Comparison of ENCODE assay signal across 25 cellular contexts in the genomic region with DNA sequence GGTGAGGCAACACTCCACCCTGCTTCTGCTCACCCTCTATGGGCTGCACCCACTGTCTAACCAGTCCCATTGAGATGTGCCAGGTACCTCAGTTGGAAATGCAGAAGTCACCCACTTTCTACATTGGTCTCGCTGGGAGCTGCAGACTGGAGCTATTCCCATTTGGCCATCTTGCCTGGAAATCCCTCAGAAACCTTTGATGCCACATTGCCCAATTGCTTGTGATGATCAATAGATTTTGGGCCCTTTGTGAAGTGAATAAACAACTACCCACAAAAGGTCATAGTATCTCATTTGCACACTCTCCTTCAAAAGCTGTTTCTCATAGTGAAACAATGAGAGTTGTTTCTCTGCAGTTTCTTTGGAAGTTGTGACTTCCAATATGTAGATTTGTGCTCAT.
DNase-seq lines count a peak whose midpoint lies in the region; ATAC-seq, FAIRE-seq and TF ChIP-seq lines count a peak whose summit lies in the region.
"Had no signal": no experiment of that assay in that cellular context is flagged by ENCODE, and none has a peak within 500 bp of the region (broad histone marks: within the 10 kb centered on the region; RNA-seq: fewer than 3 reads in every experiment).

No MANE protein-coding gene starts in this region.

- H3K4ac ChIP-seq in neuronal stem cell (ENCODE audit: low read length): no peak overlapping the region

- H4K20me1 ChIP-seq in GM12878 (ENCODE audit: control insufficient read depth, insufficient read depth): no peaks in the 10 kb centered on the region
- H4K20me1 ChIP-seq: BLaER1 had no signal

- no peak overlapping the region for H2BK12ac ChIP-seq in neuronal stem cell (ENCODE audit: low read length)

- H3K4me1 ChIP-seq in GM12878 (ENCODE audit: control insufficient read depth, insufficient read depth, low read length): no peaks in the 10 kb centered on the region
- H3K4me1 ChIP-seq in neuronal stem cell (ENCODE audit: control insufficient read depth in 2 of 2, insufficient read depth in 1 of 2, low read depth in 1 of 2, low read length in 2 of 2): peaks cover 2 to 4% of the 10 kb centered on the region in 2 donors
- H3K4me1 ChIP-seq: BE2C, BLaER1 had no signal

- no peak overlapping the region for H3K27ac ChIP-seq in GM12878 (ENCODE audit: control insufficient read depth, insufficient read depth)
- H3K27ac ChIP-seq in neuronal stem cell (replicated peaks; ENCODE audit: low read length): no peak overlapping the region
- H3K27ac ChIP-seq: BLaER1 had no signal

- no peaks in the 10 kb centered on the region for H3K27me3 ChIP-seq in GM12878 (replicated peaks in 1 of 2; ENCODE audit: control insufficient read depth in 2 of 2, insufficient read depth in 2 of 2, low read length in 1 of 2)
- H3K27me3 ChIP-seq in neuronal stem cell (ENCODE audit: control insufficient read depth in 3 of 3, insufficient read depth in 3 of 3, low read depth in 1 of 3, low read length in 3 of 3): no peaks in the 10 kb centered on the region
- H3K27me3 ChIP-seq: BE2C, BLaER1 had no signal

- RAD21 ChIA-PET in GM12878 (lab: Charles Lee; ENCODE audit: unreplicated experiment): interaction anchor here (1.0 kb wide), 1 partner anchor 37 kb away, joined by 3 read pairs; no protein-coding TSS in a partner anchor

- peak overlapping the region; percentile 57 for H3K18ac ChIP-seq in neuronal stem cell (ENCODE audit: low read length)

- no peak overlapping the region for H3K4me3 ChIP-seq in GM12878
- no peak overlapping the region for H3K4me3 ChIP-seq in neuronal stem cell (ENCODE audit: low read length in 2 of 2)
- H3K4me3 ChIP-seq: BLaER1 had no signal

- no peaks in the 10 kb centered on the region for H3K79me1 ChIP-seq in neuronal stem cell (ENCODE audit: low read depth, low read length)

- H2BK5ac ChIP-seq in neuronal stem cell (ENCODE audit: low read length): no peak overlapping the region

- CTCF ChIA-PET in GM12878 (lab: Yijun Ruan, JAX): interaction anchor here (0.7 kb wide), 1 partner anchor 1837 kb away, joined by 3 read pairs; no protein-coding TSS in a partner anchor

- H4K8ac ChIP-seq in neuronal stem cell (ENCODE audit: low read depth, low read length): no peak overlapping the region

- 0% methylated on average over 1 of the region's 1 CpG for WGBS in GM12878 (ENCODE audit: insufficient coverage, insufficient replicate concordance, low lambda C conversion rate, missing lambda C conversion rate)
- no CpG with 5 or more reads among the region's 1 CpG for WGBS in neuronal stem cell (ENCODE audit: extremely low coverage in 2 of 2, insufficient read length in 2 of 2, insufficient replicate concordance in 1 of 2), 2 donors

- H2BK15ac ChIP-seq in neuronal stem cell (ENCODE audit: low read length): no peak overlapping the region

- H3K9ac ChIP-seq in GM12878 (ENCODE audit: control insufficient read depth, insufficient read depth, low read length) (no peak overlapping the region), neuronal stem cell (ENCODE audit: low read depth, low read length, poor library complexity) (no peak overlapping the region)
- H3K9ac ChIP-seq: BLaER1 had no signal

- TF ChIP-seq EP300 in GM12878 (IDR thresholded peaks at IDR 0.05; ENCODE audit: borderline replicate concordance in 1 of 2, control insufficient read depth in 1 of 2, low read depth in 2 of 2, low read length in 2 of 2): no peak

- no peak for TF ChIP-seq RAD21 in GM12878 (IDR thresholded peaks at IDR 0.05; ENCODE audit: insufficient read depth, low read depth, low read length)

- H3K9me3 ChIP-seq in GM12878 (replicated peaks; ENCODE audit: control insufficient read depth, insufficient read depth, low read length): no peaks in the 10 kb centered on the region; the same call in 2 of the 3 replicates
- H3K9me3 ChIP-seq in neuronal stem cell (replicated peaks in 1 of 2; ENCODE audit: control insufficient read depth in 2 of 2, insufficient read depth in 1 of 2, low read depth in 1 of 2, low read length in 2 of 2): no peaks in the 10 kb centered on the region
- H3K9me3 ChIP-seq: BE2C had no signal

- H3K36me3 ChIP-seq in GM12878 (ENCODE audit: control insufficient read depth in 2 of 2, insufficient read depth in 2 of 2, low read length in 1 of 2): no peaks in the 10 kb centered on the region
- H3K36me3 ChIP-seq in neuronal stem cell (replicated peaks in 1 of 2; ENCODE audit: control insufficient read depth in 2 of 2, insufficient read depth in 2 of 2, low read length in 2 of 2): no peaks in the 10 kb centered on the region
- H3K36me3 ChIP-seq: BE2C, BLaER1 had no signal

- in situ Hi-C loops in GM12878 (cut with MboI): no loop called here

- no peaks in the 10 kb centered on the region for H3K79me2 ChIP-seq in GM12878 (ENCODE audit: control insufficient read depth, insufficient read depth, low read length)

- no peak overlapping the region for H3K23ac ChIP-seq in neuronal stem cell (ENCODE audit: low read depth, low read length, poor library complexity)

- DNase-seq in GM12878 (ENCODE audit: low read depth, low spot score): no peak
- DNase-seq in left lobe of liver (ENCODE audit: low spot score): peak; percentile 62
- DNase-seq in neuronal stem cell (ENCODE audit: low spot score): no peak
- DNase-seq in NCI-H345 treated with DMSO at 0.1 percent for 48 hours (lab: John Stamatoyannopoulos, UW; ENCODE audit: unreplicated experiment): no peak
- DNase-seq: 8988T; ACHN; BE2C; C1 segment of cervical spinal cord; CD4-positive, alpha-beta memory T cell; CD4-positive, CD25-positive, alpha-beta regulatory T cell; CD8-positive, alpha-beta memory T cell; COR-L47; DMS 273 treated with DMSO at 0.1 percent for 48 hours; DMS153; DMS53; DMS79; DND-41; EL; GDM1 had no signal

- BruUV-seq in GM12878 (replicated peaks; lab: Mats Ljungman, UMichigan): no TSS peak

- H4K91ac ChIP-seq in neuronal stem cell (ENCODE audit: low read depth, low read length, poor library complexity): no peak overlapping the region

- no peak for TF ChIP-seq POLR2A in GM12878 (IDR thresholded peaks at IDR 0.05; ENCODE audit: low read depth, low read length)

- H3K14ac ChIP-seq in neuronal stem cell (ENCODE audit: low read length): no peak overlapping the region

- no peak for FAIRE-seq in GM12878 (lab: Jason Lieb, UNC)
- FAIRE-seq: A204.1, GM12891, GM18507, GM19239 had no signal

- intact Hi-C loops in GM12878 (cut with micrococcal nuclease; ENCODE audit: unreplicated experiment): no loop called here

- H3K4me2 ChIP-seq in GM12878 (ENCODE audit: control insufficient read depth, insufficient read depth) (no peak overlapping the region), neuronal stem cell (ENCODE audit: insufficient read depth, low read length, poor library complexity, severe bottlenecking) (no peak overlapping the region)
- H3K4me2 ChIP-seq: BLaER1 had no signal

- no peak for ATAC-seq in GM12878
- peak; percentile 96 for ATAC-seq in left lobe of liver
- no peak for ATAC-seq in GM18498 (IDR thresholded peaks at IDR 0.05; ENCODE audit: unreplicated experiment)

- POLR2A ChIA-PET in GM12878 (lab: Charles Lee): no interaction called here

- SMC1A ChIA-PET in GM12878 (lab: Charles Lee; ENCODE audit: uncharacterized antibody, unreplicated experiment): no interaction called here

- TF ChIP-seq CTCF in GM12878 (IDR thresholded peaks at IDR 0.05 in 2 of 3, conservative IDR thresholded peaks at IDR 0.05 in 1 of 3; ENCODE audit: control insufficient read depth in 2 of 3, extremely low read depth in 1 of 3, insufficient read depth in 1 of 3, low read depth in 3 of 3, low read length in 3 of 3): no peak

- H2AFZ ChIP-seq in GM12878 (ENCODE audit: control insufficient read depth, low read depth, low read length): no peak overlapping the region
- H2AFZ ChIP-seq in neuronal stem cell (ENCODE audit: low read length): no peak overlapping the region

- H2BK120ac ChIP-seq in neuronal stem cell (ENCODE audit: low read depth, low read length): no peak overlapping the region

- H2AK5ac ChIP-seq in neuronal stem cell (ENCODE audit: low read depth, low read length): no peak overlapping the region

TF ChIP-seq in GM12878, 131 proteins besides CTCF, POLR2A, EP300 and RAD21:
- TF ChIP-seq STAT1 (conservative IDR thresholded peaks at IDR 0.05) (no peak), PAX5 (IDR thresholded peaks at IDR 0.05; ENCODE audit: borderline replicate concordance, low read depth, low read length) (no peak), RUNX3 (IDR thresholded peaks at IDR 0.05; ENCODE audit: low read length) (no peak), SRF (IDR thresholded peaks at IDR 0.05; ENCODE audit: low read depth in 2 of 2, low read length in 2 of 2) (no peak), NR2F1 (conservative IDR thresholded peaks at IDR 0.05) (peak; percentile 39; the same call in 1 of the 2 replicates), KLF5 (IDR thresholded peaks at IDR 0.05; ENCODE audit: partially characterized antibody) (no peak)
- TF ChIP-seq, protein P1, sequence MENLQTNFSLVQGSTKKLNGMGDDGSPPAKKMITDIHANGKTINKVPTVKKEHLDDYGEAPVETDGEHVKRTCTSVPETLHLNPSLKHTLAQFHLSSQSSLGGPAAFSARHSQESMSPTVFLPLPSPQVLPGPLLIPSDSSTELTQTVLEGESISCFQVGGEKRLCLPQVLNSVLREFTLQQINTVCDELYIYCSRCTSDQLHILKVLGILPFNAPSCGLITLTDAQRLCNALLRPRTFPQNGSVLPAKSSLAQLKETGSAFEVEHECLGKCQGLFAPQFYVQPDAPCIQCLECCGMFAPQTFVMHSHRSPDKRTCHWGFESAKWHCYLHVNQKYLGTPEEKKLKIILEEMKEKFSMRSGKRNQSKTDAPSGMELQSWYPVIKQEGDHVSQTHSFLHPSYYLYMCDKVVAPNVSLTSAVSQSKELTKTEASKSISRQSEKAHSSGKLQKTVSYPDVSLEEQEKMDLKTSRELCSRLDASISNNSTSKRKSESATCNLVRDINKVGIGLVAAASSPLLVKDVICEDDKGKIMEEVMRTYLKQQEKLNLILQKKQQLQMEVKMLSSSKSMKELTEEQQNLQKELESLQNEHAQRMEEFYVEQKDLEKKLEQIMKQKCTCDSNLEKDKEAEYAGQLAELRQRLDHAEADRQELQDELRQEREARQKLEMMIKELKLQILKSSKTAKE (IDR thresholded peaks at IDR 0.05; ENCODE audit: low read depth, poor library complexity, severe bottlenecking): no peak
